2 cellular contexts compared by ENCODE assay signal in genomic region chr15:63025460-63025859, GRCh38.
TF ChIP-seq lines count a peak whose summit lies in the region.

No MANE protein-coding gene starts in this region.

TF ChIP-seq in A549, 52 proteins besides CTCF, POLR2A, EP300 and RAD21 (continued from another document):
- TF ChIP-seq ZSCAN20 (CRISPR knock-in tag; IDR thresholded peaks at IDR 0.05) (no peak), JUN (IDR thresholded peaks at IDR 0.05) (no peak), BHLHE40 (IDR thresholded peaks at IDR 0.05; ENCODE audit: low read depth, low read length) (no peak), PHF8 (IDR thresholded peaks at IDR 0.05; ENCODE audit: borderline replicate concordance, low read depth) (no peak), GATA3 (IDR thresholded peaks at IDR 0.05; ENCODE audit: borderline replicate concordance) (no peak), CEBPB (IDR thresholded peaks at IDR 0.05) (no peak), HDAC2 (IDR thresholded peaks at IDR 0.05) (no peak), EHMT2 (IDR thresholded peaks at IDR 0.05; ENCODE audit: low read depth) (no peak), CHD2 (IDR thresholded peaks at IDR 0.05; ENCODE audit: low read length, partially characterized antibody) (no peak), CBX2 (IDR thresholded peaks at IDR 0.05; ENCODE audit: borderline replicate concordance, low read depth) (no peak), POLR2AphosphoS2 (conservative IDR thresholded peaks at IDR 0.05; ENCODE audit: low read length) (no peak), HES2 (IDR thresholded peaks at IDR 0.05) (no peak), TP53 (CRISPR knock-in tag; IDR thresholded peaks at IDR 0.05) (no peak), RFX5 (IDR thresholded peaks at IDR 0.05) (no peak)

TF ChIP-seq in WTC11, 78 proteins besides CTCF, POLR2A, EP300 and RAD21 (continued from another document):
- TF ChIP-seq ZSCAN18 (CRISPR knock-in tag; IDR thresholded peaks at IDR 0.05): 0 out of 2 replicates have a peak, but pooled peaks have one; percentile 41
TF ChIP-seq in WTC11: peak in this region for 1.
